Comparison of ENCODE assay signal across 1 cellular context in genomic region chr13:92806215-92806614, GRCh38.
TF ChIP-seq lines count a peak whose summit lies in the region.

No MANE protein-coding gene starts in this region.

TF ChIP-seq in HepG2, 621 proteins besides CTCF, POLR2A, EP300 and RAD21 (continued from another document):
- no peak for TF ChIP-seq ZNF597 (CRISPR knock-in tag; IDR thresholded peaks at IDR 0.05)
- TF ChIP-seq ZNF510 (CRISPR knock-in tag; IDR thresholded peaks at IDR 0.05; ENCODE audit: low read depth), result no peak
- no peak for TF ChIP-seq ZNF362 (CRISPR knock-in tag; IDR thresholded peaks at IDR 0.05; ENCODE audit: borderline replicate concordance)
- no peak for TF ChIP-seq ZKSCAN1 (IDR thresholded peaks at IDR 0.05; ENCODE audit: low read length)
- TF ChIP-seq TAF1 (CRISPR knock-in tag; IDR thresholded peaks at IDR 0.05), result no peak
